Comparison of ENCODE assay signal across 1 cellular context in genomic region chr20:23436681-23437080, GRCh38.
TF ChIP-seq lines count a peak whose summit lies in the region.

No MANE protein-coding gene starts in this region.

TF ChIP-seq in endothelial cell of umbilical vein, 7 proteins besides CTCF, POLR2A, EP300 and RAD21:
- TF ChIP-seq MAX (IDR thresholded peaks at IDR 0.05; ENCODE audit: insufficient read depth, insufficient read length), result no peak
- no peak for TF ChIP-seq POLR2AphosphoS5 (IDR thresholded peaks at IDR 0.05; ENCODE audit: insufficient read depth, low read depth, low read length)
- TF ChIP-seq JUN (IDR thresholded peaks at IDR 0.05; ENCODE audit: borderline replicate concordance, insufficient read depth, insufficient read length, low read depth), result no peak
- TF ChIP-seq EZH2 (IDR thresholded peaks at IDR 0.05; ENCODE audit: borderline replicate concordance, low read depth, low read length, severe bottlenecking), result no peak
- no peak for TF ChIP-seq FOS (IDR thresholded peaks at IDR 0.05; ENCODE audit: borderline replicate concordance, insufficient read depth, low read length)
- TF ChIP-seq GATA2 (IDR thresholded peaks at IDR 0.05; ENCODE audit: insufficient read depth, insufficient read length, low read depth, low read length), result no peak
- no peak for TF ChIP-seq MYC (IDR thresholded peaks at IDR 0.05; ENCODE audit: low read depth, low read length)
